9 cellular contexts compared by ENCODE assay signal in the genomic region with DNA sequence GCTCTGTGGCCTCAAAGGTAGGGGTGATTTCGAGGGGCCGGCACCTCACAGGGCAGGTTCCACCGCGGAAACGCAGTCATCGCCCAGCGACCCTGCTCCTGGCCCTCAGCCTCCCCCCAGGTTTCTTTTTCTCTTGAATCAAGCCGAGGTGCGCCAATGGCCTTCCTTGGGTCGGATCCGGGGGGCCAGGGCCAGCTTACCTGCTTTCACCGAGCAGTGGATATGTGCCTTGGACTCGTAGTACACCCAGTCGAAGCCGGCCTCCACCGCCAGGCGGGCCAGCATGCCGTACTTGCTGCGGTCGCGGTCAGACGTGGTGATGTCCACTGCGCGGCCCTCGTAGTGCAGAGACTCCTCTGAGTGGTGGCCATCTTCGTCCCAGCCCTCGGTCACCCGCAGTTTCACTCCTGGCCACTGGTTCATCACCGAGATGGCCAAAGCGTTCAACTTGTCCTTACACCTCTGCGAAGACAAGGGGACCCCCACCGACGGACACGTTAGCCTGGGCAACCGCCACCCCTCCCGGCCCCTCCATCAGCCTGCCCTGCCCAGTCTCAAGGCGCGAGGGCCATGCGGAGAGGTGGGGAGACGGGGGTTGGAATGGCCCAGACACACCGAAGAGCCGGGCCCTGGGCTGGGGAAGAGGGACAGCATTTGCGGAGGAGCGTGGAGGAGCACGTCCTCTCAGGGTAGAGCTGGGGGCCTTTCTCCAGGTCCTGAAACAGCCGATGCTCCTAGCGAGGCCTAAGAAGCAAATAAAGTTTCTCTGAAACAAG. TPM values are rescaled to one million over a fixed set of nuclear protein-coding genes. Genes with fewer than 3 reads are reported as not detected.
DNase-seq lines count a peak whose midpoint lies in the region; ATAC-seq and TF ChIP-seq lines count a peak whose summit lies in the region.
"Had no signal": no experiment of that assay in that cellular context is flagged by ENCODE, and none has a peak within 500 bp of the region (broad histone marks: within the 10 kb centered on the region; RNA-seq: fewer than 3 reads in every experiment).

No MANE protein-coding gene starts in this region.

- no peak for TF ChIP-seq CTCF in heart right ventricle (IDR thresholded peaks at IDR 0.05)
- TF ChIP-seq CTCF in esophagus muscularis mucosa (IDR thresholded peaks at IDR 0.05), result no peak
- peak; percentile 17 for TF ChIP-seq CTCF in neural crest cell (conservative IDR thresholded peaks at IDR 0.05)
- no peak for TF ChIP-seq CTCF in upper lobe of right lung (IDR thresholded peaks at IDR 0.05)
- no peak for TF ChIP-seq CTCF in osteocyte (IDR thresholded peaks at IDR 0.05)

- H3K27me3 ChIP-seq in heart right ventricle, result peaks cover 61 to 100% (median 100%) of the 10 kb centered on the region in 7 donors
- H3K27me3 ChIP-seq in esophagus muscularis mucosa, result peaks cover 6 to 98% (median 86%) of the 10 kb centered on the region in 4 donors
- peaks cover 92% of the 10 kb centered on the region for H3K27me3 ChIP-seq in upper lobe of right lung
- H3K27me3 ChIP-seq in SJCRH30, result peaks cover 11% of the 10 kb centered on the region; the same call in 1 of the 2 replicates

- TF ChIP-seq POLR2A in esophagus muscularis mucosa (IDR thresholded peaks at IDR 0.05; ENCODE audit: low read depth), result no peak

- TF ChIP-seq EP300 in esophagus muscularis mucosa (IDR thresholded peaks at IDR 0.05), result no peak

- H3K9me3 Mint-ChIP-seq in neural crest cell, result no peaks in the 10 kb centered on the region
- H3K9me3 Mint-ChIP-seq in osteocyte (ENCODE audit: unreplicated experiment), result no peaks in the 10 kb centered on the region

- intact Hi-C loops in heart right ventricle (cut with DNase I) (loop anchor here in 1 of 10 donors (10.0 kb wide), 1 partner anchor 1009 kb away; no protein-coding TSS in a partner anchor), Right ventricle myocardium superior (cut with DNase I) (no loop called here), esophagus muscularis mucosa (cut with DNase I) (no loop called here), upper lobe of right lung (cut with DNase I) (no loop called here)

- H3K9me3 ChIP-seq in heart right ventricle (no peaks in the 10 kb centered on the region), esophagus muscularis mucosa (no peaks in the 10 kb centered on the region), upper lobe of right lung (no peaks in the 10 kb centered on the region), SJCRH30 (replicated peaks) (no peaks in the 10 kb centered on the region)

- H3K27ac ChIP-seq in heart right ventricle (no peak overlapping the region), esophagus muscularis mucosa (replicated peaks in 1 of 4) (no peak overlapping the region), upper lobe of right lung (peak overlapping the region; percentile 79), SJCRH30 (no peak overlapping the region)

- no peaks in the 10 kb centered on the region for H3K36me3 ChIP-seq in heart right ventricle
- no peaks in the 10 kb centered on the region for H3K36me3 ChIP-seq in esophagus muscularis mucosa
- no peaks in the 10 kb centered on the region for H3K36me3 ChIP-seq in upper lobe of right lung
- H3K36me3 ChIP-seq in SJCRH30, result no peaks in the 10 kb centered on the region

- peaks cover 40% of the 10 kb centered on the region for H3K4me1 Mint-ChIP-seq in neural crest cell
- H3K4me1 Mint-ChIP-seq in osteocyte (ENCODE audit: unreplicated experiment), result peaks cover 30% of the 10 kb centered on the region

- no peaks in the 10 kb centered on the region for H3K36me3 Mint-ChIP-seq in neural crest cell (ENCODE audit: low read depth)
- no peaks in the 10 kb centered on the region for H3K36me3 Mint-ChIP-seq in osteocyte (ENCODE audit: unreplicated experiment)
- H3K36me3 Mint-ChIP-seq: activated CD8-positive, alpha-beta memory T cell treated with anti-CD3 and anti-CD28 coated beads, Interleukin-2, amount 10 ng/mL, durations not matched to agents 7 days and 5 days had no signal

- H3K27me3 Mint-ChIP-seq in neural crest cell (ENCODE audit: low read depth) (peaks cover 86% of the 10 kb centered on the region), osteocyte (ENCODE audit: unreplicated experiment) (peaks cover 45% of the 10 kb centered on the region)

- DNase-seq in heart right ventricle (no peak), Right ventricle myocardium superior (no peak), esophagus muscularis mucosa (ENCODE audit: extremely low spot score) (no peak), neural crest cell (ENCODE audit: low read depth, low spot score) (no peak), upper lobe of right lung (no peak), SJCRH30 (no peak), SW 1271 (lab: John Stamatoyannopoulos, UW) (no peak), osteocyte (ENCODE audit: extremely low spot score, unreplicated experiment) (no peak)

- H3K4me3 Mint-ChIP-seq in neural crest cell (peak overlapping the region; percentile 68), osteocyte (ENCODE audit: unreplicated experiment) (no peak overlapping the region)

- ATAC-seq in heart right ventricle, result peak in 1 of 8 donors; percentile 18
- no peak for ATAC-seq in Right ventricle myocardium superior (ENCODE audit: poor library complexity)
- ATAC-seq in upper lobe of right lung, result no peak

- H3K4me3 ChIP-seq in heart right ventricle (peak overlapping the region in 8 of 10 donors; percentile 11 to 51 (median 36)), esophagus muscularis mucosa (peak overlapping the region; percentile 39 to 48 (median 44)), upper lobe of right lung (peak overlapping the region; percentile 42), SJCRH30 (no peak overlapping the region)

- H3K4me1 ChIP-seq in heart right ventricle, result peaks cover 10 to 66% (median 52%) of the 10 kb centered on the region in 9 donors
- H3K4me1 ChIP-seq in esophagus muscularis mucosa, result peaks cover 38 to 86% (median 72%) of the 10 kb centered on the region in 4 donors
- H3K4me1 ChIP-seq in upper lobe of right lung, result peaks cover 46% of the 10 kb centered on the region
- H3K4me1 ChIP-seq in SJCRH30, result no peaks in the 10 kb centered on the region

- H3K27ac Mint-ChIP-seq in neural crest cell (ENCODE audit: unreplicated experiment) (no peak overlapping the region), osteocyte (ENCODE audit: unreplicated experiment) (no peak overlapping the region)
- H3K27ac Mint-ChIP-seq: activated CD8-positive, alpha-beta memory T cell treated with anti-CD3 and anti-CD28 coated beads, Interleukin-2, amount 10 ng/mL, durations not matched to agents 7 days and 5 days had no signal

- WGBS in heart right ventricle, 2 donors, result 10 to 17% methylated on average over 47 of the region's 47 CpGs
- WGBS in esophagus muscularis mucosa, result 25% methylated on average over 7 of the region's 47 CpGs

RNA-seq across cellular contexts. Expression of gene SHH, which starts 6.0 kb away (rescaled TPM):
- total RNA-seq in heart right ventricle, result not detected
- polyA plus RNA-seq in heart right ventricle, result not detected
- not detected for total RNA-seq in Right ventricle myocardium superior
- not detected for total RNA-seq in esophagus muscularis mucosa
- not detected in 2 replicates for total RNA-seq in neural crest cell
- 10.1 TPM for total RNA-seq in upper lobe of right lung
- not detected in 2 replicates for total RNA-seq in SJCRH30 (2014; rRNA removed; shearing (Covaris generic))
- total RNA-seq in osteocyte, result 0.08 and 0.11 TPM in 2 replicates
- total RNA-seq: activated CD8-positive, alpha-beta memory T cell treated with anti-CD3 and anti-CD28 coated beads, Interleukin-2, amount 10 ng/mL, durations not matched to agents 7 days and 5 days had no signal
